1 cellular context compared by ENCODE assay signal in genomic region chr5:82793808-82794419, GRCh38.
TF ChIP-seq lines count a peak whose summit lies in the region.

No MANE protein-coding gene starts in this region.

TF ChIP-seq in GM23338, 12 proteins besides CTCF, POLR2A, EP300 and RAD21 (continued from another document):
- TF ChIP-seq, protein P1, sequence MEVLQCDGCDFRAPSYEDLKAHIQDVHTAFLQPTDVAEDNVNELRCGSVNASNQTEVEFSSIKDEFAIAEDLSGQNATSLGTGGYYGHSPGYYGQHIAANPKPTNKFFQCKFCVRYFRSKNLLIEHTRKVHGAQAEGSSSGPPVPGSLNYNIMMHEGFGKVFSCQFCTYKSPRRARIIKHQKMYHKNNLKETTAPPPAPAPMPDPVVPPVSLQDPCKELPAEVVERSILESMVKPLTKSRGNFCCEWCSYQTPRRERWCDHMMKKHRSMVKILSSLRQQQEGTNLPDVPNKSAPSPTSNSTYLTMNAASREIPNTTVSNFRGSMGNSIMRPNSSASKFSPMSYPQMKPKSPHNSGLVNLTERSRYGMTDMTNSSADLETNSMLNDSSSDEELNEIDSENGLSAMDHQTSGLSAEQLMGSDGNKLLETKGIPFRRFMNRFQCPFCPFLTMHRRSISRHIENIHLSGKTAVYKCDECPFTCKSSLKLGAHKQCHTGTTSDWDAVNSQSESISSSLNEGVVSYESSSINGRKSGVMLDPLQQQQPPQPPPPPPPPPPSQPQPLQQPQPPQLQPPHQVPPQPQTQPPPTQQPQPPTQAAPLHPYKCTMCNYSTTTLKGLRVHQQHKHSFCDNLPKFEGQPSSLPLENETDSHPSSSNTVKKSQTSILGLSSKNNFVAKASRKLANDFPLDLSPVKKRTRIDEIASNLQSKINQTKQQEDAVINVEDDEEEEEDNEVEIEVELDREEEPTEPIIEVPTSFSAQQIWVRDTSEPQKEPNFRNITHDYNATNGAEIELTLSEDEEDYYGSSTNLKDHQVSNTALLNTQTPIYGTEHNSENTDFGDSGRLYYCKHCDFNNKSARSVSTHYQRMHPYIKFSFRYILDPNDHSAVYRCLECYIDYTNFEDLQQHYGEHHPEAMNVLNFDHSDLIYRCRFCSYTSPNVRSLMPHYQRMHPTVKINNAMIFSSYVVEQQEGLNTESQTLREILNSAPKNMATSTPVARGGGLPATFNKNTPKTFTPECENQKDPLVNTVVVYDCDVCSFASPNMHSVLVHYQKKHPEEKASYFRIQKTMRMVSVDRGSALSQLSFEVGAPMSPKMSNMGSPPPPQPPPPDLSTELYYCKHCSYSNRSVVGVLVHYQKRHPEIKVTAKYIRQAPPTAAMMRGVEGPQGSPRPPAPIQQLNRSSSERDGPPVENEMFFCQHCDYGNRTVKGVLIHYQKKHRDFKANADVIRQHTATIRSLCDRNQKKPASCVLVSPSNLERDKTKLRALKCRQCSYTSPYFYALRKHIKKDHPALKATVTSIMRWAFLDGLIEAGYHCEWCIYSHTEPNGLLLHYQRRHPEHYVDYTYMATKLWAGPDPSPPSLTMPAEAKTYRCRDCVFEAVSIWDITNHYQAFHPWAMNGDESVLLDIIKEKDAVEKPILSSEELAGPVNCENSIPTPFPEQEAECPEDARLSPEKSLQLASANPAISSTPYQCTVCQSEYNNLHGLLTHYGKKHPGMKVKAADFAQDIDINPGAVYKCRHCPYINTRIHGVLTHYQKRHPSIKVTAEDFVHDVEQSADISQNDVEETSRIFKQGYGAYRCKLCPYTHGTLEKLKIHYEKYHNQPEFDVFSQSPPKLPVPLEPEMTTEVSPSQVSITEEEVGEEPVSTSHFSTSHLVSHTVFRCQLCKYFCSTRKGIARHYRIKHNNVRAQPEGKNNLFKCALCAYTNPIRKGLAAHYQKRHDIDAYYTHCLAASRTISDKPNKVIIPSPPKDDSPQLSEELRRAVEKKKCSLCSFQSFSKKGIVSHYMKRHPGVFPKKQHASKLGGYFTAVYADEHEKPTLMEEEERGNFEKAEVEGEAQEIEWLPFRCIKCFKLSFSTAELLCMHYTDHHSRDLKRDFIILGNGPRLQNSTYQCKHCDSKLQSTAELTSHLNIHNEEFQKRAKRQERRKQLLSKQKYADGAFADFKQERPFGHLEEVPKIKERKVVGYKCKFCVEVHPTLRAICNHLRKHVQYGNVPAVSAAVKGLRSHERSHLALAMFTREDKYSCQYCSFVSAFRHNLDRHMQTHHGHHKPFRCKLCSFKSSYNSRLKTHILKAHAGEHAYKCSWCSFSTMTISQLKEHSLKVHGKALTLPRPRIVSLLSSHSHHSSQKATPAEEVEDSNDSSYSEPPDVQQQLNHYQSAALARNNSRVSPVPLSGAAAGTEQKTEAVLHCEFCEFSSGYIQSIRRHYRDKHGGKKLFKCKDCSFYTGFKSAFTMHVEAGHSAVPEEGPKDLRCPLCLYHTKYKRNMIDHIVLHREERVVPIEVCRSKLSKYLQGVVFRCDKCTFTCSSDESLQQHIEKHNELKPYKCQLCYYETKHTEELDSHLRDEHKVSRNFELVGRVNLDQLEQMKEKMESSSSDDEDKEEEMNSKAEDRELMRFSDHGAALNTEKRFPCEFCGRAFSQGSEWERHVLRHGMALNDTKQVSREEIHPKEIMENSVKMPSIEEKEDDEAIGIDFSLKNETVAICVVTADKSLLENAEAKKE (CRISPR knock-in tag; IDR thresholded peaks at IDR 0.05): no peak
- TF ChIP-seq EZH2 (IDR thresholded peaks at IDR 0.05; ENCODE audit: low read depth, unreplicated experiment): no peak
- no peak for TF ChIP-seq POLR2AphosphoS5 (IDR thresholded peaks at IDR 0.05; ENCODE audit: low read depth)
- no peak for TF ChIP-seq CREB1 (CRISPR knock-in tag; IDR thresholded peaks at IDR 0.05; ENCODE audit: low read depth)
- TF ChIP-seq ZNF331 (CRISPR knock-in tag; IDR thresholded peaks at IDR 0.05; ENCODE audit: low read depth): no peak
- TF ChIP-seq, protein P2, sequence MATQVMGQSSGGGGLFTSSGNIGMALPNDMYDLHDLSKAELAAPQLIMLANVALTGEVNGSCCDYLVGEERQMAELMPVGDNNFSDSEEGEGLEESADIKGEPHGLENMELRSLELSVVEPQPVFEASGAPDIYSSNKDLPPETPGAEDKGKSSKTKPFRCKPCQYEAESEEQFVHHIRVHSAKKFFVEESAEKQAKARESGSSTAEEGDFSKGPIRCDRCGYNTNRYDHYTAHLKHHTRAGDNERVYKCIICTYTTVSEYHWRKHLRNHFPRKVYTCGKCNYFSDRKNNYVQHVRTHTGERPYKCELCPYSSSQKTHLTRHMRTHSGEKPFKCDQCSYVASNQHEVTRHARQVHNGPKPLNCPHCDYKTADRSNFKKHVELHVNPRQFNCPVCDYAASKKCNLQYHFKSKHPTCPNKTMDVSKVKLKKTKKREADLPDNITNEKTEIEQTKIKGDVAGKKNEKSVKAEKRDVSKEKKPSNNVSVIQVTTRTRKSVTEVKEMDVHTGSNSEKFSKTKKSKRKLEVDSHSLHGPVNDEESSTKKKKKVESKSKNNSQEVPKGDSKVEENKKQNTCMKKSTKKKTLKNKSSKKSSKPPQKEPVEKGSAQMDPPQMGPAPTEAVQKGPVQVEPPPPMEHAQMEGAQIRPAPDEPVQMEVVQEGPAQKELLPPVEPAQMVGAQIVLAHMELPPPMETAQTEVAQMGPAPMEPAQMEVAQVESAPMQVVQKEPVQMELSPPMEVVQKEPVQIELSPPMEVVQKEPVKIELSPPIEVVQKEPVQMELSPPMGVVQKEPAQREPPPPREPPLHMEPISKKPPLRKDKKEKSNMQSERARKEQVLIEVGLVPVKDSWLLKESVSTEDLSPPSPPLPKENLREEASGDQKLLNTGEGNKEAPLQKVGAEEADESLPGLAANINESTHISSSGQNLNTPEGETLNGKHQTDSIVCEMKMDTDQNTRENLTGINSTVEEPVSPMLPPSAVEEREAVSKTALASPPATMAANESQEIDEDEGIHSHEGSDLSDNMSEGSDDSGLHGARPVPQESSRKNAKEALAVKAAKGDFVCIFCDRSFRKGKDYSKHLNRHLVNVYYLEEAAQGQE (IDR thresholded peaks at IDR 0.05; ENCODE audit: unreplicated experiment): no peak
TF ChIP-seq in GM23338: peak in this region for 0.
